23 cellular contexts compared by ENCODE assay signal in genomic region chr9:136516191-136516654, GRCh38. TPM values are rescaled to one million over a fixed set of nuclear protein-coding genes. Genes with fewer than 3 reads are reported as not detected.
DNase-seq lines count a peak whose midpoint lies in the region; ATAC-seq and TF ChIP-seq lines count a peak whose summit lies in the region.
"Had no signal": no experiment of that assay in that cellular context is flagged by ENCODE, and none has a peak within 500 bp of the region (broad histone marks: within the 10 kb centered on the region; RNA-seq: fewer than 3 reads in every experiment).

No MANE protein-coding gene starts in this region.

- no peak for ATAC-seq in HG02763 (IDR thresholded peaks at IDR 0.05; ENCODE audit: unreplicated experiment)
- ATAC-seq in GM21515 (IDR thresholded peaks at IDR 0.05; ENCODE audit: unreplicated experiment): no peak
- ATAC-seq: activated T-helper 17 cell treated with anti-CD3 and anti-CD28 coated beads, Interleukin-2, amount 50 U/mL, for 72 hours; naive thymus-derived CD8-positive, alpha-beta T cell had no signal

- H3K27ac ChIP-seq in HEK293 (ENCODE audit: extremely low read depth, low read depth, low read length): no peak overlapping the region
- H3K27ac ChIP-seq in substantia nigra (ENCODE audit: low read depth, low read length, poor library complexity, severe bottlenecking): peak overlapping the region; percentile 74
- H3K27ac ChIP-seq: adrenal gland, BLaER1, GM23248, Peyer's patch had no signal

- H3K36me3 ChIP-seq in HEK293 (ENCODE audit: control insufficient read depth in 2 of 2, insufficient read depth in 1 of 2, low read length in 2 of 2): peaks cover 0 to 59% of the 10 kb centered on the region in 2 experiments; a peak in 1 of 3 replicates

- TF ChIP-seq CTCF in HEK293 (tag by site-specific recombination; IDR thresholded peaks at IDR 0.05): no peak

- H3K4me1 ChIP-seq in HEK293 (ENCODE audit: control insufficient read depth, insufficient read depth, low read length): no peaks in the 10 kb centered on the region
- H3K4me1 ChIP-seq: adrenal gland had no signal

- CTCF ChIA-PET in HEK293 (lab: Yijun Ruan, JAX): no interaction called here

- POLR2A ChIA-PET in HEK293 (lab: Yijun Ruan, JAX): no interaction called here

- no peak overlapping the region for H3K4me3 ChIP-seq in HEK293 (ENCODE audit: low read depth, low read length)
- H3K4me3 ChIP-seq: adrenal gland, BLaER1, GM23248, Peyer's patch, skin epidermis had no signal

- no peaks in the 10 kb centered on the region for H3K9me3 ChIP-seq in HEK293 (ENCODE audit: control insufficient read depth, insufficient read depth, low read depth, low read length)
- H3K9me3 ChIP-seq: adrenal gland, BLaER1, Peyer's patch had no signal

- DNase-seq in cerebellum (ENCODE audit: low spot score): peak; percentile 37
- peak; percentile 88 for DNase-seq in medulla oblongata (ENCODE audit: extremely low spot score)
- DNase-seq in substantia nigra (lab: John Stamatoyannopoulos, UW): peak in 44 of 49 donors; percentile 35 to 96 (median 80)
- no peak for DNase-seq in activated CD8-positive, alpha-beta memory T cell treated with anti-CD3 and anti-CD28 coated beads for 24 hours
- DNase-seq: activated CD4-positive, alpha-beta memory T cell treated with anti-CD3 and anti-CD28 coated beads, Interleukin-2, amount 10 ng/mL, durations not matched to agents 7 days and 5 days; activated CD4-positive, alpha-beta T cell treated with anti-CD3 and anti-CD28 coated beads for 1 hour; activated CD8-positive, alpha-beta memory T cell treated with anti-CD3 and anti-CD28 coated beads, Interleukin-2, amount 50 U/mL, for 48 hours; activated naive CD4-positive, alpha-beta T cell treated with anti-CD3 and anti-CD28 coated beads, Interleukin-2, amount 10 ng/mL, durations not matched to agents 7 days and 5 days; adrenal gland; DMS53; GM23248; naive thymus-derived CD8-positive, alpha-beta T cell; NCI-H1048; NCI-H446 treated with DMSO at 0.1 percent for 48 hours; NCI-H774; Peyer's patch; SIG-M5 had no signal

TF ChIP-seq in HEK293, 187 proteins besides CTCF, POLR2A, EP300 and RAD21:
- TF ChIP-seq ZNF354C (tag by site-specific recombination; IDR thresholded peaks at IDR 0.05; ENCODE audit: borderline replicate concordance, low read depth) (no peak), ZNF600 (tag by site-specific recombination; IDR thresholded peaks at IDR 0.05) (peak; percentile 79), HIC1 (tag by site-specific recombination; IDR thresholded peaks at IDR 0.05) (0 out of 2 replicates have a peak, but pooled peaks have one; percentile 38)

RNA-seq across cellular contexts. Expression of gene NOTCH1, which starts 29.6 kb away (rescaled TPM):
- total RNA-seq in cerebellum: 35.2 TPM

RNA-seq across cellular contexts. Expression of gene SEC16A, which starts 33.4 kb away (rescaled TPM):
- 18.4 TPM for total RNA-seq in cerebellum
